In genomic region chr14:53218161-53218560, GRCh38 we compare ENCODE assay signal across 8 cellular contexts.
DNase-seq lines count a peak whose midpoint lies in the region; ATAC-seq, FAIRE-seq and TF ChIP-seq lines count a peak whose summit lies in the region.

No MANE protein-coding gene starts in this region.

- H4K20me1 ChIP-seq in K562 (replicated peaks; ENCODE audit: control insufficient read depth, insufficient read depth, low read length) = no peaks in the 10 kb centered on the region

- POLR2A ChIA-PET in A549 (lab: Yijun Ruan, JAX) (interaction anchor here (1.0 kb wide), 1 partner anchor 66 kb away, joined by 3 read pairs; no protein-coding TSS in a partner anchor), K562 (lab: Yijun Ruan, JAX) (no interaction called here)

- TF ChIP-seq POLR2A in A549 (IDR thresholded peaks at IDR 0.05; ENCODE audit: low read length) (no peak), K562 (conservative IDR thresholded peaks at IDR 0.05) (no peak)

- TF ChIP-seq EP300 in A549 (IDR thresholded peaks at IDR 0.05) (no peak), K562 (IDR thresholded peaks at IDR 0.05; ENCODE audit: low read length) (no peak)

- TF ChIP-seq CTCF in A549 (IDR thresholded peaks at IDR 0.05) (no peak), K562 (IDR thresholded peaks at IDR 0.05 in 2 of 3, conservative IDR thresholded peaks at IDR 0.05 in 1 of 3; ENCODE audit: insufficient read depth in 2 of 3, low read depth in 1 of 3, low read length in 3 of 3) (no peak)

- H3K36me3 ChIP-seq in HAP-1 (replicated peaks) (no peaks in the 10 kb centered on the region), K562 (ENCODE audit: control insufficient read depth, insufficient read depth, low read length) (no peaks in the 10 kb centered on the region), mucosa of rectum (ENCODE audit: control insufficient read depth in 2 of 2, insufficient read depth in 2 of 2, low read length in 2 of 2) (no peaks in the 10 kb centered on the region)

- H3K9me3 ChIP-seq in A549 = no peaks in the 10 kb centered on the region
- no peaks in the 10 kb centered on the region for H3K9me3 ChIP-seq in HAP-1
- no peaks in the 10 kb centered on the region for H3K9me3 ChIP-seq in K562 (replicated peaks; ENCODE audit: control insufficient read depth, insufficient read depth, low read depth, low read length)
- no peaks in the 10 kb centered on the region for H3K9me3 ChIP-seq in mucosa of rectum (ENCODE audit: control insufficient read depth in 2 of 2, low read length in 2 of 2)

- no peak for ATAC-seq in A549
- ATAC-seq in K562 = no peak
- no peak for ATAC-seq in GM21360 (IDR thresholded peaks at IDR 0.05; ENCODE audit: unreplicated experiment)

- H3K9ac ChIP-seq in K562 (ENCODE audit: insufficient read depth in 1 of 2, low read depth in 2 of 2, low read length in 2 of 2) = peak overlapping the region in 1 of 2 experiments; percentile 54; a peak in 1 of 4 replicates
- H3K9ac ChIP-seq in mucosa of rectum (ENCODE audit: low read depth in 1 of 2, low read length in 2 of 2) = peak overlapping the region; percentile 60 to 72

- intact Hi-C loops in K562 (cut with micrococcal nuclease) = no loop called here

- H3K27me3 ChIP-seq in HAP-1 (ENCODE audit: low read depth) = 0 out of 2 replicates have a peak, but pooled peaks cover 4% of the 10 kb centered on the region
- H3K27me3 ChIP-seq in K562 (ENCODE audit: control insufficient read depth in 2 of 2, insufficient read depth in 2 of 2, low read length in 2 of 2) = no peaks in the 10 kb centered on the region
- no peaks in the 10 kb centered on the region for H3K27me3 ChIP-seq in mucosa of rectum (ENCODE audit: control insufficient read depth in 2 of 2, insufficient read depth in 2 of 2, low read length in 2 of 2)

- 77% methylated on average over 2 of the region's 2 CpGs for WGBS in A549 (ENCODE audit: missing lambda C conversion rate)
- WGBS in K562 (ENCODE audit: insufficient coverage, low coverage, missing lambda C conversion rate) = 33% methylated on average over 2 of the region's 2 CpGs

- CTCF ChIA-PET in A549 (lab: Yijun Ruan, JAX) = interaction anchor here (0.6 to 2.1 kb wide), 9 partner anchors 20 to 149 kb away, joined by 3 to 9 read pairs (median 4); no protein-coding TSS in a partner anchor
- CTCF ChIA-PET in K562 (lab: Yijun Ruan, JAX; ENCODE audit: low intra/inter-chr PET ratio) = no interaction called here

- H3K4me2 ChIP-seq in A549 = peak overlapping the region; percentile 90
- peak overlapping the region; percentile 68 for H3K4me2 ChIP-seq in K562 (ENCODE audit: insufficient read depth, low read length)

- H2AFZ ChIP-seq in K562 (ENCODE audit: low read depth, low read length) = peak overlapping the region; percentile 90

- H3K27ac ChIP-seq in A549 = peak overlapping the region; percentile 76 to 95
- no peak overlapping the region for H3K27ac ChIP-seq in K562 (ENCODE audit: extremely low read depth, low read depth, low read length)
- H3K27ac ChIP-seq in mucosa of rectum (ENCODE audit: low read depth in 2 of 2, low read length in 2 of 2) = no peak overlapping the region

- no peaks in the 10 kb centered on the region for H3K79me2 ChIP-seq in K562 (ENCODE audit: control insufficient read depth, insufficient read depth, low read length)

- no peak for DNase-seq in A549 (ENCODE audit: low read depth in 1 of 2, low spot score in 1 of 2)
- DNase-seq in HAP-1 (ENCODE audit: low spot score in 2 of 2) = no peak
- no peak for DNase-seq in K562 (ENCODE audit: extremely low read depth in 1 of 4, low spot score in 3 of 4)
- no peak for DNase-seq in middle frontal gyrus (ENCODE audit: extremely low spot score, low spot score)
- DNase-seq in CD1c-positive myeloid dendritic cell (ENCODE audit: extremely low spot score) = no peak
- DNase-seq in dermis blood vessel endothelial cell = no peak

- in situ Hi-C loops in HAP-1 (cut with MboI; ENCODE audit: low sequenced_read_pairs) (no loop called here), K562 (cut with MboI) (no loop called here)

- FAIRE-seq in A549 (lab: Jason Lieb, UNC) (no peak), K562 (lab: Jason Lieb, UNC) (no peak)

- BruUV-seq in K562 (replicated peaks; lab: Mats Ljungman, UMichigan) = no TSS peak

- no peaks in the 10 kb centered on the region for H3K9me1 ChIP-seq in K562 (ENCODE audit: control insufficient read depth, insufficient read depth, low read length)

- H3K4me3 ChIP-seq in A549 = peak overlapping the region; percentile 48
- peak overlapping the region; percentile 61 for H3K4me3 ChIP-seq in HAP-1
- H3K4me3 ChIP-seq in K562 = peak overlapping the region; percentile 52
- H3K4me3 ChIP-seq in mucosa of rectum (ENCODE audit: low read length in 2 of 2) = peak overlapping the region; percentile 74 to 76

- H3K4me1 ChIP-seq in A549 = peaks cover 7% of the 10 kb centered on the region; the same call in 1 of the 3 replicates
- peaks cover 4% of the 10 kb centered on the region for H3K4me1 ChIP-seq in HAP-1
- peaks cover 0 to 8% of the 10 kb centered on the region in 2 experiments; a peak in 2 of 5 replicates for H3K4me1 ChIP-seq in K562 (replicated peaks in 1 of 2; ENCODE audit: control insufficient read depth in 2 of 2, insufficient read depth in 2 of 2, low read length in 2 of 2)
- peaks cover 3 to 6% of the 10 kb centered on the region in 2 donors for H3K4me1 ChIP-seq in mucosa of rectum (ENCODE audit: control insufficient read depth in 2 of 2, insufficient read depth in 2 of 2, low read length in 2 of 2)

- TF ChIP-seq RAD21 in A549 (conservative IDR thresholded peaks at IDR 0.05 in 1 of 2, IDR thresholded peaks at IDR 0.05 in 1 of 2) = no peak
- no peak for TF ChIP-seq RAD21 in K562 (CRISPR knock-in tag; conservative IDR thresholded peaks at IDR 0.05 in 1 of 2, IDR thresholded peaks at IDR 0.05 in 1 of 2)

TF ChIP-seq in A549, 52 proteins besides CTCF, POLR2A, EP300 and RAD21:
- no peak for TF ChIP-seq ZC3H11A (IDR thresholded peaks at IDR 0.05)
TF ChIP-seq in A549: peak in this region for 0.

TF ChIP-seq in K562, 482 proteins besides CTCF, POLR2A, EP300 and RAD21:
- TF ChIP-seq KAT8 (IDR thresholded peaks at IDR 0.05; ENCODE audit: low read depth) (no peak), RFX7 (CRISPR knock-in tag; IDR thresholded peaks at IDR 0.05) (no peak), RFX5 (IDR thresholded peaks at IDR 0.05; ENCODE audit: low read depth, low read length) (no peak)

Comparison
In these comparisons a context has a peak if more than half of its experiments do, and no peak if none do; other contexts are left out.
1. H3K27ac ChIP-seq: peak in A549 (2 of 2); none in K562 (single experiment) and mucosa of rectum (0 of 2).
2. Peak in every context shown above with its lines, with median percentiles within 50 percentile points of each other: H3K4me3 ChIP-seq.